In genomic region chr10:68046642-68047041, GRCh38 we compare ENCODE assay signal across 23 cellular contexts. TPM values are rescaled to one million over a fixed set of nuclear protein-coding genes. Genes with fewer than 3 reads are reported as not detected.
DNase-seq lines count a peak whose midpoint lies in the region; ATAC-seq, FAIRE-seq and TF ChIP-seq lines count a peak whose summit lies in the region.
"Had no signal": no experiment of that assay in that cellular context is flagged by ENCODE, and none has a peak within 500 bp of the region (broad histone marks: within the 10 kb centered on the region; RNA-seq: fewer than 3 reads in every experiment).

No MANE protein-coding gene starts in this region.

- no peaks in the 10 kb centered on the region for H3K4me1 ChIP-seq in kidney (ENCODE audit: control insufficient read depth in 1 of 2, insufficient read depth in 1 of 2, low read depth in 1 of 2, low read length in 2 of 2)
- H3K4me1 ChIP-seq: heart right ventricle had no signal

- no peak overlapping the region for H3K4me3 ChIP-seq in kidney (ENCODE audit: low read length in 2 of 2)
- H3K4me3 ChIP-seq: cardiac muscle cell, heart right ventricle, SK-N-MC, smooth muscle cell had no signal

- H3K36me3 Mint-ChIP-seq in WTC11 = peaks cover 15% of the 10 kb centered on the region

- H3K36me3 ChIP-seq in kidney (ENCODE audit: control insufficient read depth in 1 of 2, insufficient read depth in 2 of 2, low read length in 2 of 2) = no peaks in the 10 kb centered on the region

- no peak for FAIRE-seq in kidney (lab: Jason Lieb, UNC)
- FAIRE-seq: endothelial cell of umbilical vein, RCC 7860 had no signal

- H3K9me3 ChIP-seq in kidney (ENCODE audit: control insufficient read depth in 1 of 2, low read length in 2 of 2) = no peaks in the 10 kb centered on the region
- H3K9me3 ChIP-seq: heart right ventricle, neutrophil had no signal

- no peak overlapping the region for H3K9ac ChIP-seq in kidney (ENCODE audit: low read length in 2 of 2)

- no peak overlapping the region for H3K27ac ChIP-seq in kidney (ENCODE audit: low read depth in 2 of 2, low read length in 2 of 2)
- H3K27ac ChIP-seq: cardiac muscle cell, heart right ventricle, neutrophil, SK-N-MC had no signal

- no peaks in the 10 kb centered on the region for H3K27me3 Mint-ChIP-seq in WTC11 (ENCODE audit: low read depth)
- H3K27me3 Mint-ChIP-seq: activated CD8-positive, alpha-beta T cell treated with anti-CD3 and anti-CD28 coated beads for 36 hours had no signal

- peaks cover 20% of the 10 kb centered on the region for H3K4me1 Mint-ChIP-seq in WTC11

- H3K4me3 Mint-ChIP-seq in WTC11 = no peak overlapping the region
- H3K4me3 Mint-ChIP-seq: activated CD8-positive, alpha-beta T cell treated with anti-CD3 and anti-CD28 coated beads for 36 hours; activated naive CD4-positive, alpha-beta T cell treated with anti-CD3 and anti-CD28 coated beads for 36 hours; T-helper 2 cell treated with Interferon-gamma antibody and Interleukin-4, amounts not matched to agents 5 μg/mL and 100 μg/mL, for 36 hours had no signal

- intact Hi-C loops in kidney (cut with DNase I) = no loop called here

- CTCF ChIA-PET in WTC11 (lab: Charles Lee) = no interaction called here

- TF ChIP-seq CTCF in WTC11 (IDR thresholded peaks at IDR 0.05) = no peak
- TF ChIP-seq CTCF in kidney (IDR thresholded peaks at IDR 0.05; ENCODE audit: borderline replicate concordance, extremely low read depth, insufficient read depth) = no peak

- no peak for DNase-seq in WTC11 (ENCODE audit: low spot score)
- no peak for DNase-seq in NCI-H2029 (lab: John Stamatoyannopoulos, UW)
- no peak for DNase-seq in HUDEP-2 (lab: John Stamatoyannopoulos, UW; ENCODE audit: unreplicated experiment in 76 of 76)
- DNase-seq in kidney = no peak
- DNase-seq: activated CD8-positive, alpha-beta T cell treated with anti-CD3 and anti-CD28 coated beads for 36 hours; activated naive CD4-positive, alpha-beta T cell treated with anti-CD3 and anti-CD28 coated beads for 36 hours; amygdala; dermis blood vessel endothelial cell; heart right ventricle; NCI-H1092; NCI-H1930; stimulated activated CD4-positive, alpha-beta T cell treated with anti-CD3 and anti-CD28 coated beads, Interleukin-2, amount 100 ng/mL, for 48 hours; trophoblast cell had no signal

- peak; percentile 40 for ATAC-seq in GM19324 (IDR thresholded peaks at IDR 0.05; ENCODE audit: low FRiP score, unreplicated experiment)
- peak; percentile 59 for ATAC-seq in HG02798 (IDR thresholded peaks at IDR 0.05; ENCODE audit: poor library complexity, unreplicated experiment)
- ATAC-seq in WTC11 = no peak
- ATAC-seq in GM21360 (IDR thresholded peaks at IDR 0.05; ENCODE audit: unreplicated experiment) = no peak
- ATAC-seq: activated CD8-positive, alpha-beta T cell treated with anti-CD3 and anti-CD28 coated beads for 36 hours; heart right ventricle had no signal

- peak overlapping the region; percentile 16; the same call in 1 of the 2 replicates for H3K27ac Mint-ChIP-seq in WTC11
- H3K27ac Mint-ChIP-seq: activated CD8-positive, alpha-beta T cell treated with anti-CD3 and anti-CD28 coated beads for 36 hours; activated naive CD4-positive, alpha-beta T cell treated with anti-CD3 and anti-CD28 coated beads for 36 hours; T-helper 2 cell treated with Interferon-gamma antibody and Interleukin-4, amounts not matched to agents 5 μg/mL and 100 μg/mL, for 36 hours had no signal

- POLR2A ChIA-PET in WTC11 (lab: Charles Lee) = no interaction called here

- H3K9me3 Mint-ChIP-seq in WTC11 = peaks cover 13% of the 10 kb centered on the region
- H3K9me3 Mint-ChIP-seq: activated CD8-positive, alpha-beta T cell treated with anti-CD3 and anti-CD28 coated beads for 36 hours; activated naive CD4-positive, alpha-beta T cell treated with anti-CD3 and anti-CD28 coated beads for 36 hours; T-helper 2 cell treated with Interferon-gamma antibody and Interleukin-4, amounts not matched to agents 5 μg/mL and 100 μg/mL, for 36 hours had no signal

TF ChIP-seq in WTC11, 78 proteins besides CTCF, POLR2A, EP300 and RAD21 (continues in another document):
- TF ChIP-seq AFF4 (CRISPR knock-in tag; IDR thresholded peaks at IDR 0.05; ENCODE audit: borderline replicate concordance) = no peak
- no peak for TF ChIP-seq NR3C1 (CRISPR knock-in tag; conservative IDR thresholded peaks at IDR 0.05; ENCODE audit: low read depth)
- TF ChIP-seq E2F4 (CRISPR knock-in tag; IDR thresholded peaks at IDR 0.05; ENCODE audit: borderline replicate concordance, low read depth) = no peak
- TF ChIP-seq TEAD4 (CRISPR knock-in tag; IDR thresholded peaks at IDR 0.05) = no peak
- no peak for TF ChIP-seq STAT6 (CRISPR knock-in tag; conservative IDR thresholded peaks at IDR 0.05; ENCODE audit: low read depth)
- TF ChIP-seq FOXK1 (CRISPR knock-in tag; IDR thresholded peaks at IDR 0.05) = no peak
- no peak for TF ChIP-seq MYBL2 (CRISPR knock-in tag; IDR thresholded peaks at IDR 0.05)
- no peak for TF ChIP-seq ATF6 (CRISPR knock-in tag; IDR thresholded peaks at IDR 0.05)

RNA-seq across cellular contexts. Expression of gene HERC4, which starts 28.4 kb away (rescaled TPM):
- total RNA-seq in WTC11 (2021) (39.4 to 41.3 TPM (median 41.1 TPM) in 3 replicates), kidney (47.1 TPM)
- polyA plus RNA-seq in kidney (ENCODE audit: insufficient read depth, low read depth, low replicate concordance) = 13.3 TPM

Comparison
In these comparisons a context has a peak if more than half of its experiments do, and no peak if none do; other contexts are left out.
1. ATAC-seq: peak in GM19324 (single experiment) and HG02798 (single experiment); none in WTC11 (single experiment) and GM21360 (single experiment).